8 cellular contexts compared by ENCODE assay signal in genomic region chr15:76905013-76905839, GRCh38. TPM values are rescaled to one million over a fixed set of nuclear protein-coding genes. Genes with fewer than 3 reads are reported as not detected.
DNase-seq lines count a peak whose midpoint lies in the region; ATAC-seq, FAIRE-seq and TF ChIP-seq lines count a peak whose summit lies in the region.

TSS of gene SCAPER (minus strand) at chr15:76905340. CDS start at chr15:76883817, 21,523 bp downstream.

- 1% methylated on average over 77 of the region's 78 CpGs for WGBS in prostate gland

- H3K27me3 Mint-ChIP-seq in T-helper 1 cell treated with Interleukin-12 subunit alpha and Interleukin-12 subunit beta and Interleukin-4 antibody, amounts not matched to agents 30 μg/mL and 1 μg/mL, for 36 hours (ENCODE audit: low read depth), result peaks cover 4% of the 10 kb centered on the region

- FAIRE-seq in GM12891 (lab: Jason Lieb, UNC), result peak; percentile 97

- peaks cover 25% of the 10 kb centered on the region for H3K4me1 Mint-ChIP-seq in T-helper 1 cell treated with Interleukin-12 subunit alpha and Interleukin-12 subunit beta and Interleukin-4 antibody, amounts not matched to agents 30 μg/mL and 1 μg/mL, for 36 hours (ENCODE audit: low read depth)

- peak within 1 kb of the TSS; percentile 85 for H3K27ac Mint-ChIP-seq in T-helper 1 cell treated with Interleukin-12 subunit alpha and Interleukin-12 subunit beta and Interleukin-4 antibody, amounts not matched to agents 30 μg/mL and 1 μg/mL, for 36 hours

- H3K36me3 Mint-ChIP-seq in T-helper 1 cell treated with Interleukin-12 subunit alpha and Interleukin-12 subunit beta and Interleukin-4 antibody, amounts not matched to agents 30 μg/mL and 1 μg/mL, for 36 hours (ENCODE audit: low read depth), result no peaks in the 10 kb centered on the region

- no peak for TF ChIP-seq POLR2A in GM12891 (IDR thresholded peaks at IDR 0.05; ENCODE audit: low read depth, low read length)
- TF ChIP-seq POLR2A in prostate gland (IDR thresholded peaks at IDR 0.05), result peak; percentile 87

- ATAC-seq in HG02840 (IDR thresholded peaks at IDR 0.05; ENCODE audit: low FRiP score, unreplicated experiment) (peak; percentile 80), left ventricle myocardium superior (peak; percentile 96)

- intact Hi-C loops in left ventricle myocardium superior (cut with micrococcal nuclease), result no loop called here
- intact Hi-C loops in prostate gland (cut with DNase I), result no loop called here

- peak within 1 kb of the TSS; percentile 89 to 93 for H3K27ac ChIP-seq in prostate gland

- no peaks in the 10 kb centered on the region for H3K27me3 ChIP-seq in prostate gland (replicated peaks; ENCODE audit: insufficient read depth)

- H3K9me3 ChIP-seq in prostate gland, result no peaks in the 10 kb centered on the region

- peak; percentile 91 for DNase-seq in GM12891 (ENCODE audit: insufficient read length, low spot score)
- peak; percentile 86 for DNase-seq in NCI-H146 (lab: John Stamatoyannopoulos, UW)
- peak; percentile 36 for DNase-seq in amniotic stem cell (lab: John Stamatoyannopoulos, UW)
- peak; percentile 96 for DNase-seq in left ventricle myocardium superior
- peak; percentile 94 for DNase-seq in prostate gland (ENCODE audit: low spot score)
- peak; percentile 93 for DNase-seq in ureter (ENCODE audit: low spot score)

- H3K36me3 ChIP-seq in prostate gland, result no peaks in the 10 kb centered on the region

- peak within 1 kb of the TSS; percentile 89 for H3K4me3 Mint-ChIP-seq in T-helper 1 cell treated with Interleukin-12 subunit alpha and Interleukin-12 subunit beta and Interleukin-4 antibody, amounts not matched to agents 30 μg/mL and 1 μg/mL, for 36 hours

- H3K9me3 Mint-ChIP-seq in T-helper 1 cell treated with Interleukin-12 subunit alpha and Interleukin-12 subunit beta and Interleukin-4 antibody, amounts not matched to agents 30 μg/mL and 1 μg/mL, for 36 hours, result no peaks in the 10 kb centered on the region

- peak in 2 of 4 experiments; percentile 37 to 48 for TF ChIP-seq CTCF in prostate gland (IDR thresholded peaks at IDR 0.05)

- H3K4me1 ChIP-seq in prostate gland (replicated peaks), result no peaks in the 10 kb centered on the region

- peak within 1 kb of the TSS; percentile 92 to 99 for H3K4me3 ChIP-seq in prostate gland

TF ChIP-seq in GM12891, 5 proteins besides CTCF, POLR2A, EP300 and RAD21:
- TF ChIP-seq POU2F2 (IDR thresholded peaks at IDR 0.05; ENCODE audit: low read depth, low read length), result no peak
- no peak for TF ChIP-seq PAX5 (IDR thresholded peaks at IDR 0.05; ENCODE audit: insufficient read depth, low read length, severe bottlenecking)
- TF ChIP-seq POLR2AphosphoS5 (IDR thresholded peaks at IDR 0.05; ENCODE audit: low read depth, low read length), result no peak
- TF ChIP-seq SPI1 (IDR thresholded peaks at IDR 0.05; ENCODE audit: low read depth, low read length), result no peak
- 0 out of 2 replicates have a peak, but pooled peaks have one; percentile 5 for TF ChIP-seq TAF1 (IDR thresholded peaks at IDR 0.05; ENCODE audit: low read depth, low read length)

RNA-seq across cellular contexts. Expression of gene SCAPER, which starts in this region (rescaled TPM):
- 4.2 TPM for polyA plus RNA-seq in GM12891 (2012; ENCODE audit: low read depth, missing spikeins)
- total RNA-seq in left ventricle myocardium superior, result 54.9 TPM
- total RNA-seq in prostate gland, result 10 to 100 TPM; 19.1 to 38.9 TPM
- total RNA-seq in ureter, result 45.9 TPM

Comparison
In these comparisons a context has a peak if more than half of its experiments do, and no peak if none do; other contexts are left out.
1. Peak in every context shown above with its lines: DNase-seq, ATAC-seq, H3K4me3 ChIP-seq and H3K27ac ChIP-seq.
2. DNase-seq: peak in every context shown above with its lines; median percentile 96 in left ventricle myocardium superior; 94 in prostate gland; 93 in ureter; 91 in GM12891; 86 in NCI-H146; 36 in amniotic stem cell.